8 cellular contexts compared by ENCODE assay signal in the genomic region with DNA sequence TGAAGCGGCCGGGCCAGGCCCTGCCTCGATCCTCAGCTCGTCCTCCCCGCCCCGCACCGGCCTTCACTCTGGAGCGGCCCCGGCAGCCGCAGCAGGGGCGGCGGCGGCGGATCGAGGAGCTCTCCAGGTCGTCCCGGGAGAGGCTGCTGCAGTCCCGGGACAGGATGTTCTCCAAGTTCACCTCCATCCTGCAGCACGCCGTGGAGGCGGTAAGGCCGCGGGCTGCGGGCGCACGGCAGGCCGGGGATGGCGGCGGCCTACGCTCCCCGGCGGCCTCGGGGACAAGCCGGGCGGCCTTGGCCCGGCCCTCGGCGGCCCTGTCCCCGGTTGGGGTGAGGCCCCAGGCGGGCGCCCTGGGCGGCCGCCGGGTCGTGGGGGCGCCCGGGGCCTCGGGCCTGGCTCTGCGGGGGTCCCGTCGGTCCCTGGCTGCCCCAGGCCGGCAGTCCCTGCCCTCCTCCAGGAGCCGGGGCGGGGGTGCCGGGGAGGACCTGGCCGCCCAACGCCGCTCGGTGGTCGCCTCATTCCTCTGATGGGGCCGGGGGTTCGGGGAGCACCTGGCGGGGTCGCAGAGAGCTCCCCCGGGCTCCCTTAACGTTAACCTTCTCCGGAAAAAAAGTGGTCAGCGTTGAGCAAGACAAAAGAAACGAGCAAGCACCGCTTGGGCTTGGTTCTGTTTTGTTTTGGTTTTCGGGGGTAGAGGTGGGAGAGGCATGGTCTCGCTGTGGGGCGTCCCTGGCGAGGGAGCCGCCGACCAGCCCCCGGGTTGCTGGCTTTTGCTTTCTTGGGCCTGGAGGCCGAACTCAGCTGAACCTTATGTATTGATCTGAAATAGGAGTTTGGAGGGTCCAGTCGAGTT. TPM values are rescaled to one million over a fixed set of nuclear protein-coding genes. Genes with fewer than 3 reads are reported as not detected.
DNase-seq lines count a peak whose midpoint lies in the region; ATAC-seq and TF ChIP-seq lines count a peak whose summit lies in the region.

No MANE protein-coding gene starts in this region.

- H3K9me2 ChIP-seq in OCI-LY1 (ENCODE audit: low read depth, low read length): no peaks in the 10 kb centered on the region

- peaks cover 45% of the 10 kb centered on the region for H3K4me1 Mint-ChIP-seq in activated naive CD4-positive, alpha-beta T cell treated with anti-CD3 and anti-CD28 coated beads, Interleukin-2, amount 50 U/mL, for 24 hours
- peaks cover 10% of the 10 kb centered on the region for H3K4me1 Mint-ChIP-seq in glutamatergic neuron (ENCODE audit: low read depth, unreplicated experiment)

- H3K36me3 ChIP-seq in OCI-LY1 (ENCODE audit: insufficient read depth, low read length): no peaks in the 10 kb centered on the region
- no peaks in the 10 kb centered on the region for H3K36me3 ChIP-seq in osteoblast (ENCODE audit: insufficient read depth, low read length)

- no peaks in the 10 kb centered on the region for H3K9me3 ChIP-seq in OCI-LY1 (ENCODE audit: low read length)
- H3K9me3 ChIP-seq in osteoblast (ENCODE audit: low read depth, low read length): no peaks in the 10 kb centered on the region

- H3K4me2 ChIP-seq in OCI-LY1 (ENCODE audit: low read length): peak overlapping the region; percentile 98
- H3K4me2 ChIP-seq in osteoblast (ENCODE audit: insufficient read depth, low read length): peak overlapping the region; percentile 79

- H3K36me3 Mint-ChIP-seq in activated naive CD4-positive, alpha-beta T cell treated with anti-CD3 and anti-CD28 coated beads, Interleukin-2, amount 50 U/mL, for 24 hours: peaks cover 2% of the 10 kb centered on the region
- no peaks in the 10 kb centered on the region for H3K36me3 Mint-ChIP-seq in glutamatergic neuron (ENCODE audit: unreplicated experiment)

- no peak; the same call in 1 of the 2 replicates for TF ChIP-seq CTCF in OCI-LY1 (IDR thresholded peaks at IDR 0.05; ENCODE audit: low read length)
- peak; percentile 42 for TF ChIP-seq CTCF in glutamatergic neuron (IDR thresholded peaks at IDR 0.05; ENCODE audit: partially characterized antibody, unreplicated experiment)
- TF ChIP-seq CTCF in osteoblast (IDR thresholded peaks at IDR 0.05; ENCODE audit: extremely low read depth, low read depth, low read length): no peak

- H3K27ac ChIP-seq in OCI-LY1 (ENCODE audit: low read depth, low read length, poor library complexity, severe bottlenecking) (peak overlapping the region; percentile 38), osteoblast (ENCODE audit: low read depth, low read length) (peak overlapping the region; percentile 86)

- peak overlapping the region; percentile 95 for H3K27ac Mint-ChIP-seq in activated naive CD4-positive, alpha-beta T cell treated with anti-CD3 and anti-CD28 coated beads, Interleukin-2, amount 50 U/mL, for 24 hours
- peak overlapping the region; percentile 90 for H3K27ac Mint-ChIP-seq in glutamatergic neuron (ENCODE audit: unreplicated experiment)

- DNase-seq in 8988T (peak; percentile 29), glutamatergic neuron (peak; percentile 56), osteoblast (ENCODE audit: insufficient read length, low spot score, missing footprints) (peak; percentile 85), NAMALWA (ENCODE audit: low spot score) (no peak)

- H3K9me3 Mint-ChIP-seq in activated naive CD4-positive, alpha-beta T cell treated with anti-CD3 and anti-CD28 coated beads, Interleukin-2, amount 50 U/mL, for 24 hours: no peaks in the 10 kb centered on the region
- no peaks in the 10 kb centered on the region for H3K9me3 Mint-ChIP-seq in glutamatergic neuron (ENCODE audit: unreplicated experiment)

- peak overlapping the region; percentile 96 for H3K4me3 Mint-ChIP-seq in activated naive CD4-positive, alpha-beta T cell treated with anti-CD3 and anti-CD28 coated beads, Interleukin-2, amount 50 U/mL, for 24 hours
- H3K4me3 Mint-ChIP-seq in glutamatergic neuron (ENCODE audit: unreplicated experiment): peak overlapping the region; percentile 86

- H3K79me2 ChIP-seq in OCI-LY1 (ENCODE audit: insufficient read depth, low read length) (no peaks in the 10 kb centered on the region), osteoblast (ENCODE audit: insufficient read depth, low read length) (peaks cover 71% of the 10 kb centered on the region)

- peaks cover 11% of the 10 kb centered on the region for H3K4me1 ChIP-seq in OCI-LY1 (ENCODE audit: insufficient read depth, low read length, severe bottlenecking)
- H3K4me1 ChIP-seq in osteoblast (ENCODE audit: insufficient read depth, low read length): peaks cover 47% of the 10 kb centered on the region

- ATAC-seq in GM18498 (IDR thresholded peaks at IDR 0.05; ENCODE audit: unreplicated experiment) (peak; percentile 43), HG02885 (IDR thresholded peaks at IDR 0.05; ENCODE audit: poor library complexity, unreplicated experiment) (peak; percentile 34)

- H3K4me3 ChIP-seq in OCI-LY1 (ENCODE audit: low read depth, low read length, poor library complexity, severe bottlenecking): peak overlapping the region; percentile 84
- peak overlapping the region; percentile 73 for H3K4me3 ChIP-seq in osteoblast (ENCODE audit: insufficient read depth, low read length)

- peaks cover 1% of the 10 kb centered on the region for H3K27me3 Mint-ChIP-seq in activated naive CD4-positive, alpha-beta T cell treated with anti-CD3 and anti-CD28 coated beads, Interleukin-2, amount 50 U/mL, for 24 hours
- peaks cover 2% of the 10 kb centered on the region for H3K27me3 Mint-ChIP-seq in glutamatergic neuron (ENCODE audit: unreplicated experiment)

- H3F3A ChIP-seq in OCI-LY1 (ENCODE audit: insufficient read depth, low read length): no peaks in the 10 kb centered on the region

- H3K27me3 ChIP-seq in OCI-LY1 (ENCODE audit: insufficient read depth, low read length): peaks cover 7% of the 10 kb centered on the region; the same call in 1 of the 2 replicates
- no peaks in the 10 kb centered on the region for H3K27me3 ChIP-seq in osteoblast (ENCODE audit: insufficient read depth, low read length)

- peak overlapping the region; percentile 95 for H3K9ac ChIP-seq in OCI-LY1 (ENCODE audit: low read length)

- H2AFZ ChIP-seq in OCI-LY1 (ENCODE audit: low read length) (peak overlapping the region; percentile 91; the same call in 1 of the 2 replicates), osteoblast (ENCODE audit: low read length) (peak overlapping the region; percentile 2)

- H4K20me1 ChIP-seq in OCI-LY1 (ENCODE audit: insufficient read depth, low read length) (no peaks in the 10 kb centered on the region), osteoblast (ENCODE audit: insufficient read depth, low read length) (no peaks in the 10 kb centered on the region)

RNA-seq across cellular contexts. Expression of gene FHIP2A, which starts 0.6 kb away (rescaled TPM):
- total RNA-seq in glutamatergic neuron (ENCODE audit: unreplicated experiment) (31.7 TPM), osteoblast (49.6 and 51.9 TPM in 2 replicates)
